ENCODE assay signal across 8 cellular contexts in genomic region chr2:10835052-10835970, GRCh38. TPM values are rescaled to one million over a fixed set of nuclear protein-coding genes. Genes with fewer than 3 reads are reported as not detected.
DNase-seq lines count a peak whose midpoint lies in the region; ATAC-seq, FAIRE-seq and TF ChIP-seq lines count a peak whose summit lies in the region.

No MANE protein-coding gene starts in this region.

- no peaks in the 10 kb centered on the region for H3K36me3 ChIP-seq in left ventricle myocardium inferior
- no peaks in the 10 kb centered on the region for H3K36me3 ChIP-seq in small intestine (ENCODE audit: control insufficient read depth in 2 of 2, insufficient read depth in 2 of 2, low read length in 2 of 2)

- no peak overlapping the region for H3K27ac ChIP-seq in C4-2B
- H3K27ac ChIP-seq in left ventricle myocardium inferior (replicated peaks), result no peak overlapping the region
- H3K27ac ChIP-seq in small intestine (ENCODE audit: low read depth in 1 of 2, low read length in 1 of 2), result no peak overlapping the region

- H3K4me3 ChIP-seq in left ventricle myocardium inferior (no peak overlapping the region), small intestine (ENCODE audit: low read depth in 1 of 2, low read length in 2 of 2) (no peak overlapping the region)

- peaks cover 7% of the 10 kb centered on the region for H3K4me1 ChIP-seq in left ventricle myocardium inferior
- no peaks in the 10 kb centered on the region for H3K4me1 ChIP-seq in small intestine (ENCODE audit: control insufficient read depth in 2 of 2, insufficient read depth in 1 of 2, low read depth in 1 of 2, low read length in 1 of 2)

- H3K9me3 ChIP-seq in left ventricle myocardium inferior (replicated peaks), result peaks cover 5% of the 10 kb centered on the region
- H3K9me3 ChIP-seq in small intestine (ENCODE audit: control insufficient read depth, low read depth), result peaks cover 1% of the 10 kb centered on the region

- TF ChIP-seq CTCF in C4-2B (conservative IDR thresholded peaks at IDR 0.05) (peak; percentile 92), left ventricle myocardium inferior (IDR thresholded peaks at IDR 0.05; ENCODE audit: borderline replicate concordance) (peak; percentile 83)

- intact Hi-C loops in left ventricle myocardium inferior (cut with micrococcal nuclease), result loop anchor here (10.0 kb wide), 1 partner anchor 89 kb away; no protein-coding TSS in a partner anchor

- DNase-seq in HTR-8/SVneo (ENCODE audit: insufficient read length, low spot score) (peak; percentile 87), SHP77 treated with DMSO at 0.1 percent for 48 hours (lab: John Stamatoyannopoulos, UW) (peak; percentile 77), left ventricle myocardium inferior (peak; percentile 74), small intestine (peak; percentile 74), NCI-H2196 treated with DMSO at 0.1 percent for 48 hours (lab: John Stamatoyannopoulos, UW; ENCODE audit: unreplicated experiment) (no peak)
- peak; percentile 51 to 75 (median 64) for DNase-seq in activated naive CD4-positive, alpha-beta T cell (lab: John Stamatoyannopoulos, UW)

- ATAC-seq in GM19397 (IDR thresholded peaks at IDR 0.05; ENCODE audit: unreplicated experiment), result peak; percentile 60

- H3K27me3 ChIP-seq in left ventricle myocardium inferior (ENCODE audit: low read depth) (peaks cover 47% of the 10 kb centered on the region), small intestine (ENCODE audit: control insufficient read depth in 2 of 2, insufficient read depth in 2 of 2, low read length in 2 of 2) (no peaks in the 10 kb centered on the region)

- 26 to 39% (median 34%) methylated on average over 45 to 48 of the region's 48 CpGs for WGBS in small intestine, 3 donors

- FAIRE-seq in HTR-8/SVneo (lab: Jason Lieb, UNC), result peak; percentile 76
- FAIRE-seq in small intestine (lab: Jason Lieb, UNC), result no peak

RNA-seq across cellular contexts. Expression of gene PDIA6, which starts 22.7 kb away (rescaled TPM):
- total RNA-seq in left ventricle myocardium inferior, result 107 TPM
- polyA plus RNA-seq in small intestine, result 100 to 1,000 TPM in 1 of 3 donors, 10 to 100 TPM in 2; 24.4 to 311 (median 45.9) TPM
